In the genomic region with DNA sequence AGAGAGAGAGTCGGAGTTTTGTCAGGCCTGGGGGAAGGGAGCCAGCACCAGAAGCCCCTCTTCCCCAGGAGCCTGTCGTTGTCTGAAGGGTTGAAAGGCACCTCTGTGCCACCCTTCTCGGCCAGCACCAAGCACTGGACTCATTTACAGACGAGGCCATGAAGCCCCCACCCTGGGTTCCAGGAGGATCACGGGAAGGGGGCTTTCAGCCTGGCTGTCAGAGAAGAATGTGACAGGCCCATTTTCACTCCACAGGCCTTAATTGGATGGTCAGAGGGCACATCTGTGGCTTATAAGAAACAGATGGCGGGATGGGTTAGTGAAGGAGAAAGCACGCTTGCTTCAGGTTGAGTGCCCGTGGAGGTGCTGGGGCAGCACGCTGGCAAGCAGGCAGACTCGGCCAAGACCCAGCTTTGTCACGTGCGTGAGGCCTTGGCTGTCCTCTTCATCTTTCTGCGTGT, we compare ENCODE assay signal across 11 cellular contexts.
DNase-seq lines count a peak whose midpoint lies in the region; ATAC-seq and TF ChIP-seq lines count a peak whose summit lies in the region.
"Had no signal": no experiment of that assay in that cellular context is flagged by ENCODE, and none has a peak within 500 bp of the region (broad histone marks: within the 10 kb centered on the region; RNA-seq: fewer than 3 reads in every experiment).

No MANE protein-coding gene starts in this region.

- H3K9me3 ChIP-seq in endodermal cell (ENCODE audit: control insufficient read depth, low read length) (no peaks in the 10 kb centered on the region), trophoblast cell (ENCODE audit: insufficient read depth, low read depth, low read length) (peaks cover under 1% of the 10 kb centered on the region)

- peak overlapping the region; percentile 13 for H3K14ac ChIP-seq in trophoblast cell (ENCODE audit: low read length)

- peak overlapping the region; percentile 40 for H2BK120ac ChIP-seq in trophoblast cell (ENCODE audit: insufficient read depth, low read length, poor library complexity)

- no peak overlapping the region for H3K4ac ChIP-seq in trophoblast cell (ENCODE audit: low read depth, low read length)

- no peaks in the 10 kb centered on the region for H3K4me1 ChIP-seq in endodermal cell (ENCODE audit: control insufficient read depth, insufficient read depth, low read length)
- peaks cover 31 to 35% of the 10 kb centered on the region in 2 experiments for H3K4me1 ChIP-seq in trophoblast cell (ENCODE audit: control insufficient read depth in 1 of 2, insufficient read depth in 2 of 2, low read length in 2 of 2)

- H3K27me3 ChIP-seq in endodermal cell (ENCODE audit: control insufficient read depth, insufficient read depth, low read length, poor library complexity, severe bottlenecking) (no peaks in the 10 kb centered on the region), trophoblast cell (ENCODE audit: insufficient read depth, low read length) (no peaks in the 10 kb centered on the region)

- peaks cover 25% of the 10 kb centered on the region for H3K79me1 ChIP-seq in trophoblast cell (ENCODE audit: low read length)

- no peaks in the 10 kb centered on the region for H3K9me3 Mint-ChIP-seq in endodermal cell

- H3K23ac ChIP-seq in trophoblast cell (ENCODE audit: low read length) = no peak overlapping the region

- H3K79me2 ChIP-seq in trophoblast cell (ENCODE audit: control insufficient read depth, insufficient read depth, low read length, poor library complexity) = peaks cover 4% of the 10 kb centered on the region

- peaks cover 18% of the 10 kb centered on the region for H3K4me1 Mint-ChIP-seq in endodermal cell

- TF ChIP-seq CTCF in AG10803 (conservative IDR thresholded peaks at IDR 0.05; ENCODE audit: low read length) = no peak
- TF ChIP-seq CTCF in endodermal cell (conservative IDR thresholded peaks at IDR 0.05) = no peak

- WGBS in endodermal cell (ENCODE audit: insufficient coverage in 1 of 2, insufficient read length in 1 of 2), 2 experiments = 90 to 92% methylated on average over 11 to 13 of the region's 13 CpGs
- WGBS in trophoblast cell (ENCODE audit: extremely low coverage, insufficient coverage, insufficient read length) = no CpG with 5 or more reads among the region's 13 CpGs

- H4K91ac ChIP-seq in trophoblast cell (ENCODE audit: low read depth, low read length) = peak overlapping the region; percentile 20

- DNase-seq in AG10803 (ENCODE audit: low read depth) = peak; percentile 62
- DNase-seq in NCI-H2227 (lab: John Stamatoyannopoulos, UW; ENCODE audit: unreplicated experiment) = peak; percentile 86
- peak; percentile 58 for DNase-seq in endodermal cell
- no peak for DNase-seq in trophoblast cell
- DNase-seq in stimulated activated CD4-positive, alpha-beta T cell treated with anti-CD3 and anti-CD28 coated beads, Interleukin-15, amount 100 ng/mL, for 24 hours = no peak
- DNase-seq: activated T-cell treated with anti-CD3 and anti-CD28 coated beads for 4 hours, NCI-H1417 treated with DMSO at 0.1 percent for 48 hours, occipital lobe had no signal

- peak overlapping the region; percentile 63 for H2BK12ac ChIP-seq in trophoblast cell (ENCODE audit: low read length)

- no peak for ATAC-seq in GM19467 (IDR thresholded peaks at IDR 0.05; ENCODE audit: unreplicated experiment)
- ATAC-seq in GM19395 (IDR thresholded peaks at IDR 0.05; ENCODE audit: unreplicated experiment) = no peak
- ATAC-seq in GM18861 (IDR thresholded peaks at IDR 0.05; ENCODE audit: unreplicated experiment) = no peak

- H3K36me3 ChIP-seq in endodermal cell (ENCODE audit: control insufficient read depth, insufficient read depth, low read length) (peaks cover 12% of the 10 kb centered on the region), trophoblast cell (ENCODE audit: control insufficient read depth in 1 of 2, insufficient read depth in 2 of 2, low read length in 2 of 2) (peaks cover 2 to 3% of the 10 kb centered on the region in 2 experiments)

- H2BK5ac ChIP-seq in trophoblast cell (ENCODE audit: low read depth, low read length, poor library complexity) = no peak overlapping the region

- H3K4me2 ChIP-seq in trophoblast cell (ENCODE audit: low read length) = no peak overlapping the region

- no peak overlapping the region for H3K9ac ChIP-seq in endodermal cell (ENCODE audit: extremely low read depth, low read length, poor library complexity, severe bottlenecking)
- H3K9ac ChIP-seq in trophoblast cell (ENCODE audit: low read length) = no peak overlapping the region

- H3K27ac ChIP-seq in endodermal cell (ENCODE audit: low read depth, low read length) (peak overlapping the region; percentile 83), trophoblast cell (ENCODE audit: low read depth, low read length) (no peak overlapping the region)

- no peaks in the 10 kb centered on the region for H3K27me3 Mint-ChIP-seq in endodermal cell (ENCODE audit: insufficient read depth)

- no peak overlapping the region for H2AFZ ChIP-seq in trophoblast cell (ENCODE audit: insufficient read depth, low read length, poor library complexity)

- H3K4me3 ChIP-seq in AG10803 (ENCODE audit: low read length) (no peak overlapping the region), endodermal cell (ENCODE audit: low read length) (no peak overlapping the region), trophoblast cell (ENCODE audit: low read depth, low read length) (no peak overlapping the region)

- H3K4me3 Mint-ChIP-seq in endodermal cell = no peak overlapping the region

- no peak overlapping the region for H3K27ac Mint-ChIP-seq in endodermal cell

- H4K8ac ChIP-seq in trophoblast cell (ENCODE audit: low read depth, low read length) = no peak overlapping the region

- H3K36me3 Mint-ChIP-seq in endodermal cell (ENCODE audit: low read depth) = peaks cover 6% of the 10 kb centered on the region

- H2AK5ac ChIP-seq in trophoblast cell (ENCODE audit: low read length) = peak overlapping the region; percentile 56

- H4K12ac ChIP-seq in trophoblast cell (ENCODE audit: low read depth, low read length) = no peak overlapping the region

- no peak overlapping the region for H3K18ac ChIP-seq in trophoblast cell (ENCODE audit: low read length)

Comparison
In these comparisons a context has a peak if more than half of its experiments do, and no peak if none do; other contexts are left out.
1. DNase-seq: peak in AG10803 (single experiment), NCI-H2227 (single experiment) and endodermal cell (single experiment); none in trophoblast cell (0 of 2) and stimulated activated CD4-positive, alpha-beta T cell treated with anti-CD3 and anti-CD28 coated beads, Interleukin-15, amount 100 ng/mL, for 24 hours (single experiment).